ENCODE assay signal across 33 cellular contexts in genomic region chr11:38345286-38345685, GRCh38.
DNase-seq lines count a peak whose midpoint lies in the region; ATAC-seq, FAIRE-seq and TF ChIP-seq lines count a peak whose summit lies in the region.
"Had no signal": no experiment of that assay in that cellular context is flagged by ENCODE, and none has a peak within 500 bp of the region (broad histone marks: within the 10 kb centered on the region; RNA-seq: fewer than 3 reads in every experiment).

No MANE protein-coding gene starts in this region.

- no peak overlapping the region for H3K56ac ChIP-seq in H1 (replicated peaks; ENCODE audit: insufficient read length, low read depth, low read length)

- TF ChIP-seq POLR2A in H1 (IDR thresholded peaks at IDR 0.05; ENCODE audit: control extremely low read depth in 1 of 2, low read depth in 2 of 2, low read length in 2 of 2) = no peak

- H4K20me1 ChIP-seq in H1 (replicated peaks in 1 of 2; ENCODE audit: control insufficient read depth in 1 of 2, insufficient read depth in 2 of 2, low read length in 2 of 2) = no peaks in the 10 kb centered on the region

- TF ChIP-seq CTCF in RWPE1 (conservative IDR thresholded peaks at IDR 0.05; ENCODE audit: low read depth) = no peak
- TF ChIP-seq CTCF in H1 (IDR thresholded peaks at IDR 0.05; ENCODE audit: control extremely low read depth in 1 of 3, insufficient read depth in 1 of 3, low read depth in 1 of 3, low read length in 3 of 3) = no peak
- TF ChIP-seq CTCF in retinal pigment epithelial cell (conservative IDR thresholded peaks at IDR 0.05; ENCODE audit: low read depth, low read length) = no peak

- no peaks in the 10 kb centered on the region for H3K27me3 ChIP-seq in H1 (replicated peaks in 1 of 4; ENCODE audit: control insufficient read depth in 3 of 4, extremely low read depth in 1 of 4, insufficient read depth in 3 of 4, low read length in 3 of 4)
- H3K27me3 ChIP-seq: heart right ventricle, Peyer's patch, SJSA1, transverse colon had no signal

- H3K23ac ChIP-seq in H1 (ENCODE audit: insufficient read length) = no peak overlapping the region

- TF ChIP-seq RAD21 in H1 (IDR thresholded peaks at IDR 0.05 in 1 of 2, conservative IDR thresholded peaks at IDR 0.05 in 1 of 2; ENCODE audit: low read depth in 2 of 2, low read length in 2 of 2) = no peak

- WGBS in H1 (ENCODE audit: extremely low coverage in 1 of 2, insufficient coverage in 1 of 2, insufficient read length in 1 of 2, insufficient replicate concordance in 2 of 2, low coverage in 1 of 2, low lambda C conversion rate in 2 of 2, missing lambda C conversion rate in 1 of 2), 2 experiments = 87% methylated on average over 3 of the region's 3 CpGs; no CpG with 5 or more reads in 1 of the 2 experiments

- no peak overlapping the region for H4K8ac ChIP-seq in H1 (ENCODE audit: extremely low read depth, insufficient read depth, low read length)

- H2BK5ac ChIP-seq in H1 (ENCODE audit: low read depth, low read length) = no peak overlapping the region

- peak overlapping the region; percentile 59 for H3K4ac ChIP-seq in H1 (replicated peaks; ENCODE audit: insufficient read length, low read depth, low read length)

- no peak overlapping the region for H3K14ac ChIP-seq in H1 (ENCODE audit: insufficient read length)

- H3K4me3 ChIP-seq in H1 (ENCODE audit: extremely low read depth in 1 of 4, insufficient read depth in 2 of 4, low read depth in 3 of 4, low read length in 4 of 4) = no peak overlapping the region
- no peak overlapping the region for H3K4me3 ChIP-seq in retinal pigment epithelial cell (ENCODE audit: low read length)
- H3K4me3 ChIP-seq: heart right ventricle, mucosa of descending colon, Peyer's patch, prostate gland, SJSA1, transverse colon had no signal

- H2AFZ ChIP-seq in H1 (ENCODE audit: low read length) = no peak overlapping the region

- no peak overlapping the region for H2BK120ac ChIP-seq in H1 (replicated peaks; ENCODE audit: low read depth, low read length)

- H2BK12ac ChIP-seq in H1 (ENCODE audit: low read depth, low read length) = no peak overlapping the region

- no peak overlapping the region for H3K4me2 ChIP-seq in H1 (ENCODE audit: insufficient read depth in 1 of 2, low read depth in 2 of 2, low read length in 2 of 2)
- H3K4me2 ChIP-seq: KMS-11 had no signal

- no peak overlapping the region for H3K18ac ChIP-seq in H1 (ENCODE audit: extremely low read depth, low read length)

- H3K9ac ChIP-seq in H1 (replicated peaks in 1 of 4; ENCODE audit: extremely low read depth in 1 of 4, low read depth in 3 of 4, low read length in 3 of 4) = no peak overlapping the region
- H3K9ac ChIP-seq: KMS-11 had no signal

- no peak overlapping the region for H4K5ac ChIP-seq in H1 (ENCODE audit: insufficient read length, low read depth, low read length)

- no peaks in the 10 kb centered on the region for H3K36me3 ChIP-seq in H1 (ENCODE audit: control insufficient read depth in 2 of 4, insufficient read depth in 4 of 4, low read length in 3 of 4)
- H3K36me3 ChIP-seq: heart right ventricle, Peyer's patch, prostate gland, SJSA1, transverse colon, WERI-Rb-1 had no signal

- no peaks in the 10 kb centered on the region for H3K79me2 ChIP-seq in H1 (ENCODE audit: control insufficient read depth in 1 of 2, insufficient read depth in 2 of 2, low read length in 2 of 2)

- no peak overlapping the region for H4K91ac ChIP-seq in H1 (replicated peaks; ENCODE audit: insufficient read length, low read length)

- DNase-seq in HS-5 (ENCODE audit: low read depth) = peak; percentile 6
- DNase-seq in RWPE1 (ENCODE audit: low spot score) = peak; percentile 18
- no peak for DNase-seq in H1 (ENCODE audit: low read depth in 1 of 2, low spot score in 2 of 2)
- peak; percentile 0 for DNase-seq in retinal pigment epithelial cell (ENCODE audit: low read depth)
- no peak for DNase-seq in activated CD8-positive, alpha-beta memory T cell treated with anti-CD3 and anti-CD28 coated beads for 24 hours
- DNase-seq: activated CD4-positive, alpha-beta T cell treated with anti-CD3 and anti-CD28 coated beads for 4 hours; activated T-cell treated with anti-CD3 and anti-CD28 coated beads for 4 hours; COR-L47; dermis blood vessel endothelial cell; DMS53; endodermal cell; foreskin melanocyte; heart right ventricle; mucosa of descending colon; natural killer cell; NCI-H1417 treated with DMSO at 0.1 percent for 48 hours; NCI-H2029 treated with DMSO at 0.1 percent for 48 hours; NCI-H748 treated with DMSO at 0.1 percent for 48 hours; occipital lobe; Peyer's patch; T-helper 9 cell; transverse colon; WERI-Rb-1 had no signal

- CTCF ChIA-PET in RWPE1 (lab: Yijun Ruan, JAX) = interaction anchor here (0.5 to 0.6 kb wide), 2 partner anchors 179 to 1250 kb away, joined by 3 to 4 read pairs; no protein-coding TSS in a partner anchor
- CTCF ChIA-PET in H1 (lab: Charles Lee; ENCODE audit: partially characterized antibody) = no interaction called here

- no peaks in the 10 kb centered on the region for H3K23me2 ChIP-seq in H1 (ENCODE audit: low read depth, low read length)

- no peak for ATAC-seq in HG02840 (IDR thresholded peaks at IDR 0.05; ENCODE audit: low FRiP score, unreplicated experiment)
- ATAC-seq in HG03432 (IDR thresholded peaks at IDR 0.05; ENCODE audit: unreplicated experiment) = no peak
- ATAC-seq: activated naive CD4-positive, alpha-beta T cell treated with anti-CD3 and anti-CD28 coated beads, Interleukin-2, amount 50 U/mL, for 72 hours; esophagus mucosa; heart right ventricle; mucosa of descending colon; natural killer cell; stimulated activated memory B cell treated with anti-CD40 and anti-IgM and Interleukin-4, amounts not matched to agents 10 μg/mL and 1 μg/mL and 100 μg/mL, for 72 hours had no signal

- H2BK20ac ChIP-seq in H1 (ENCODE audit: low read length) = no peak overlapping the region

- H2AK5ac ChIP-seq in H1 (ENCODE audit: low read depth, low read length) = no peak overlapping the region

- POLR2A ChIA-PET in RWPE1 (lab: Yijun Ruan, JAX; ENCODE audit: low non-redundant PET) (no interaction called here), H1 (lab: Charles Lee; ENCODE audit: partially characterized antibody) (no interaction called here)

- H2BK15ac ChIP-seq in H1 (ENCODE audit: low read length) = no peak overlapping the region

- no peaks in the 10 kb centered on the region for H3K79me1 ChIP-seq in H1 (ENCODE audit: low read depth, low read length)

- H3K9me3 ChIP-seq in H1 (ENCODE audit: insufficient read depth in 2 of 2, low read depth in 1 of 2, low read length in 1 of 2) = peaks cover 0 to 8% of the 10 kb centered on the region in 2 experiments; a peak in 3 of 4 replicates
- H3K9me3 ChIP-seq: prostate gland, SJSA1 had no signal

- H3K27ac ChIP-seq in RWPE1 (no peak overlapping the region), H1 (ENCODE audit: low read depth, low read length) (no peak overlapping the region)
- H3K27ac ChIP-seq: C4-2B, heart right ventricle, KMS-11, Peyer's patch, prostate gland, SJSA1, transverse colon, WERI-Rb-1 had no signal

- no peak for TF ChIP-seq EP300 in H1 (IDR thresholded peaks at IDR 0.05; ENCODE audit: borderline replicate concordance in 1 of 2, low read depth in 2 of 2, low read length in 2 of 2)

- H3K4me1 ChIP-seq in H1 (replicated peaks in 1 of 4; ENCODE audit: control insufficient read depth in 3 of 4, insufficient read depth in 4 of 4, low read length in 3 of 4) = no peaks in the 10 kb centered on the region
- H3K4me1 ChIP-seq: heart right ventricle, Peyer's patch, prostate gland, SJSA1, transverse colon had no signal

- no peak for FAIRE-seq in H1 (lab: Jason Lieb, UNC)
- FAIRE-seq: G401.6 had no signal

TF ChIP-seq in H1, 55 proteins besides CTCF, POLR2A, EP300 and RAD21:
- TF ChIP-seq BRCA1 (IDR thresholded peaks at IDR 0.05; ENCODE audit: low read depth, low read length) (no peak), EGR1 (IDR thresholded peaks at IDR 0.05; ENCODE audit: borderline replicate concordance, low read depth, low read length) (no peak), CEBPB (IDR thresholded peaks at IDR 0.05; ENCODE audit: low read depth, low read length) (no peak), RNF2 (IDR thresholded peaks at IDR 0.05; ENCODE audit: borderline replicate concordance, low read depth, low read length, missing control alignments, poor library complexity, severe bottlenecking) (no peak), CBX8 (IDR thresholded peaks at IDR 0.05; ENCODE audit: borderline replicate concordance, low read depth, low read length) (no peak), CTBP2 (IDR thresholded peaks at IDR 0.05; ENCODE audit: borderline replicate concordance, insufficient read depth, insufficient read length, low read length) (no peak)
- TF ChIP-seq, protein P1, sequence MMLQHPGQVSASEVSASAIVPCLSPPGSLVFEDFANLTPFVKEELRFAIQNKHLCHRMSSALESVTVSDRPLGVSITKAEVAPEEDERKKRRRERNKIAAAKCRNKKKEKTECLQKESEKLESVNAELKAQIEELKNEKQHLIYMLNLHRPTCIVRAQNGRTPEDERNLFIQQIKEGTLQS (IDR thresholded peaks at IDR 0.05; ENCODE audit: insufficient read depth, low read depth, low read length) = no peak

Comparison
In these comparisons a context has a peak if more than half of its experiments do, and no peak if none do; other contexts are left out.
1. DNase-seq: peak in HS-5 (single experiment), RWPE1 (single experiment) and retinal pigment epithelial cell (single experiment); none in H1 (0 of 2) and activated CD8-positive, alpha-beta memory T cell treated with anti-CD3 and anti-CD28 coated beads for 24 hours (single experiment).